13 cellular contexts compared by ENCODE assay signal in the genomic region with DNA sequence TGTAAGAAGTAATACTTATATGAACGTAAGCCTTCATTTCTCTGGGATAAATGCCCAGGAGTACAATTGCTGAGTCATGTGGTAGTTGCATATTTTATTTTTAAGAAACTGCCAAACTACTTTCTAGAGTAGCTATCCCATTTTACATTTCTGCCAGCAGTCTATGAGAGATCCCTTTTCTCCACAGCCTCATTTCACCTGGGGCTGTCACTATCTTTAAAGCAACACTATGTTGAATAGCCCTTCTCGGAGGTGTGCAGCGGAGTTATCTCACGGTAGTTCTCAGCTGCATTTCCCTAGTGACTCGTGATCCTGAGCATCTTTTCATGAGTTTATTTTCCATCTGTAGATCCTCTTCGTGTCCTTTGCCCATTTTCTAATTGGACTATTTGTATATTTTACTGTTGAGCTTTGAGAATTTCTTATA.
DNase-seq lines count a peak whose midpoint lies in the region; ATAC-seq and TF ChIP-seq lines count a peak whose summit lies in the region.
"Had no signal": no experiment of that assay in that cellular context is flagged by ENCODE, and none has a peak within 500 bp of the region (broad histone marks: within the 10 kb centered on the region; RNA-seq: fewer than 3 reads in every experiment).

No MANE protein-coding gene starts in this region.

- no peaks in the 10 kb centered on the region for H3K27me3 ChIP-seq in sigmoid colon

- peaks cover 17 to 19% of the 10 kb centered on the region in 2 donors for H3K4me1 Mint-ChIP-seq in natural killer cell
- peaks cover 21% of the 10 kb centered on the region for H3K4me1 Mint-ChIP-seq in activated T-helper 17 cell treated with anti-CD3 and anti-CD28 coated beads, Interleukin-2, amount 50 U/mL, for 72 hours
- H3K4me1 Mint-ChIP-seq in activated CD4-positive, alpha-beta memory T cell treated with anti-CD3 and anti-CD28 coated beads for 36 hours (ENCODE audit: low read depth), result peaks cover 30% of the 10 kb centered on the region
- H3K4me1 Mint-ChIP-seq: stimulated activated memory B cell treated with anti-CD40 and anti-IgM and Interleukin-4, amounts not matched to agents 10 μg/mL and 1 μg/mL and 100 μg/mL, for 72 hours had no signal

- peak; percentile 32; the same call in 1 of the 2 replicates for TF ChIP-seq CTCF in AG10803 (conservative IDR thresholded peaks at IDR 0.05; ENCODE audit: low read length)
- TF ChIP-seq CTCF in sigmoid colon (IDR thresholded peaks at IDR 0.05), result no peak
- TF ChIP-seq CTCF in natural killer cell (IDR thresholded peaks at IDR 0.05), result no peak

- no peaks in the 10 kb centered on the region for H3K9me3 ChIP-seq in sigmoid colon

- H3K9me3 Mint-ChIP-seq in natural killer cell, result no peaks in the 10 kb centered on the region
- H3K9me3 Mint-ChIP-seq in activated T-helper 17 cell treated with anti-CD3 and anti-CD28 coated beads, Interleukin-2, amount 50 U/mL, for 72 hours, result no peaks in the 10 kb centered on the region
- no peaks in the 10 kb centered on the region for H3K9me3 Mint-ChIP-seq in activated CD4-positive, alpha-beta memory T cell treated with anti-CD3 and anti-CD28 coated beads for 36 hours
- H3K9me3 Mint-ChIP-seq: activated CD8-positive, alpha-beta T cell treated with anti-CD3 and anti-CD28 coated beads for 36 hours; stimulated activated memory B cell treated with anti-CD40 and anti-IgM and Interleukin-4, amounts not matched to agents 10 μg/mL and 1 μg/mL and 100 μg/mL, for 72 hours had no signal

- no peak overlapping the region for H3K27ac Mint-ChIP-seq in natural killer cell
- H3K27ac Mint-ChIP-seq in activated T-helper 17 cell treated with anti-CD3 and anti-CD28 coated beads, Interleukin-2, amount 50 U/mL, for 72 hours, result no peak overlapping the region
- H3K27ac Mint-ChIP-seq in activated CD4-positive, alpha-beta memory T cell treated with anti-CD3 and anti-CD28 coated beads for 36 hours, result no peak overlapping the region
- H3K27ac Mint-ChIP-seq: activated CD8-positive, alpha-beta T cell treated with anti-CD3 and anti-CD28 coated beads for 36 hours; stimulated activated memory B cell treated with anti-CD40 and anti-IgM and Interleukin-4, amounts not matched to agents 10 μg/mL and 1 μg/mL and 100 μg/mL, for 72 hours had no signal

- H3K4me1 ChIP-seq in sigmoid colon, result peaks cover 0 to 52% (median 50%) of the 10 kb centered on the region in 4 donors

- no peak overlapping the region for H3K4me3 ChIP-seq in AG10803 (ENCODE audit: low read length)
- no peak overlapping the region for H3K4me3 ChIP-seq in sigmoid colon

- intact Hi-C loops in sigmoid colon (cut with DNase I) (loop anchor here (10.0 kb wide), 1 partner anchor 77 kb away; no protein-coding TSS in a partner anchor), natural killer cell (cut with micrococcal nuclease) (no loop called here)
- intact Hi-C loops in activated CD4-positive, alpha-beta memory T cell treated with anti-CD3 and anti-CD28 coated beads for 36 hours (cut with micrococcal nuclease), result no loop called here

- H3K27ac ChIP-seq in sigmoid colon, result peak overlapping the region in 3 of 4 donors; percentile 41 to 74 (median 65)

- H3K4me3 Mint-ChIP-seq in natural killer cell, result no peak overlapping the region
- H3K4me3 Mint-ChIP-seq in activated T-helper 17 cell treated with anti-CD3 and anti-CD28 coated beads, Interleukin-2, amount 50 U/mL, for 72 hours, result no peak overlapping the region
- H3K4me3 Mint-ChIP-seq in activated CD4-positive, alpha-beta memory T cell treated with anti-CD3 and anti-CD28 coated beads for 36 hours, result no peak overlapping the region
- H3K4me3 Mint-ChIP-seq: activated CD8-positive, alpha-beta T cell treated with anti-CD3 and anti-CD28 coated beads for 36 hours; stimulated activated memory B cell treated with anti-CD40 and anti-IgM and Interleukin-4, amounts not matched to agents 10 μg/mL and 1 μg/mL and 100 μg/mL, for 72 hours had no signal

- CTCF ChIA-PET in activated CD4-positive, alpha-beta memory T cell treated with anti-CD3 and anti-CD28 coated beads for 36 hours (lab: Charles Lee), result interaction anchor here (5.0 kb wide), 1 partner anchor 29 kb away, joined by 36 read pairs; no protein-coding TSS in a partner anchor

- DNase-seq in AG10803 (ENCODE audit: low read depth) (peak; percentile 71), RPMI7951 (ENCODE audit: low read depth) (peak; percentile 31), fibroblast of gingiva (ENCODE audit: low read depth) (peak; percentile 78), sigmoid colon (no peak), natural killer cell (no peak)
- DNase-seq in stimulated activated naive CD4-positive, alpha-beta T cell treated with Interleukin-2 at 50 U/mL for 16 hours (lab: John Stamatoyannopoulos, UW), result no peak
- no peak for DNase-seq in activated CD4-positive, alpha-beta memory T cell treated with anti-CD3 and anti-CD28 coated beads for 36 hours
- DNase-seq: activated CD8-positive, alpha-beta T cell treated with anti-CD3 and anti-CD28 coated beads for 36 hours; activated effector memory CD4-positive, alpha-beta T cell treated with Interleukin-2 at 50 U/mL for 16 hours; GDM1; NCI-H2081 had no signal

- H3K36me3 ChIP-seq in sigmoid colon, result peaks cover 0 to 17% (median 0%) of the 10 kb centered on the region in 4 donors

- no peaks in the 10 kb centered on the region for H3K36me3 Mint-ChIP-seq in natural killer cell
- H3K36me3 Mint-ChIP-seq in activated T-helper 17 cell treated with anti-CD3 and anti-CD28 coated beads, Interleukin-2, amount 50 U/mL, for 72 hours (ENCODE audit: low read depth), result peaks cover 19% of the 10 kb centered on the region
- peaks cover 8% of the 10 kb centered on the region for H3K36me3 Mint-ChIP-seq in activated CD4-positive, alpha-beta memory T cell treated with anti-CD3 and anti-CD28 coated beads for 36 hours

- H3K27me3 Mint-ChIP-seq in natural killer cell (ENCODE audit: low read depth in 2 of 2), result no peaks in the 10 kb centered on the region
- no peaks in the 10 kb centered on the region for H3K27me3 Mint-ChIP-seq in activated T-helper 17 cell treated with anti-CD3 and anti-CD28 coated beads, Interleukin-2, amount 50 U/mL, for 72 hours
- no peaks in the 10 kb centered on the region for H3K27me3 Mint-ChIP-seq in activated CD4-positive, alpha-beta memory T cell treated with anti-CD3 and anti-CD28 coated beads for 36 hours
- H3K27me3 Mint-ChIP-seq: activated CD8-positive, alpha-beta T cell treated with anti-CD3 and anti-CD28 coated beads for 36 hours; stimulated activated memory B cell treated with anti-CD40 and anti-IgM and Interleukin-4, amounts not matched to agents 10 μg/mL and 1 μg/mL and 100 μg/mL, for 72 hours had no signal

- TF ChIP-seq EP300 in sigmoid colon (IDR thresholded peaks at IDR 0.05), result no peak

- TF ChIP-seq POLR2A in sigmoid colon (IDR thresholded peaks at IDR 0.05), result no peak

- ATAC-seq in natural killer cell, result no peak
- no peak for ATAC-seq in activated T-helper 17 cell treated with anti-CD3 and anti-CD28 coated beads, Interleukin-2, amount 50 U/mL, for 72 hours (replicated peaks)
- ATAC-seq: activated CD8-positive, alpha-beta T cell treated with anti-CD3 and anti-CD28 coated beads for 36 hours; stimulated activated memory B cell treated with anti-CD40 and anti-IgM and Interleukin-4, amounts not matched to agents 10 μg/mL and 1 μg/mL and 100 μg/mL, for 72 hours had no signal

- POLR2A ChIA-PET in activated CD4-positive, alpha-beta memory T cell treated with anti-CD3 and anti-CD28 coated beads for 36 hours (lab: Charles Lee), result no interaction called here

- WGBS in sigmoid colon, 2 donors, result 74 to 78% methylated on average over 6 of the region's 6 CpGs

Comparison
In these comparisons a context has a peak if more than half of its experiments do, and no peak if none do; other contexts are left out.
1. DNase-seq: peak in AG10803 (single experiment), RPMI7951 (single experiment) and fibroblast of gingiva (single experiment); none in sigmoid colon (single experiment), stimulated activated naive CD4-positive, alpha-beta T cell treated with Interleukin-2 at 50 U/mL for 16 hours (single experiment), natural killer cell (single experiment) and activated CD4-positive, alpha-beta memory T cell treated with anti-CD3 and anti-CD28 coated beads for 36 hours (single experiment).